In genomic region chr10:97016728-97017473, GRCh38 we compare ENCODE assay signal across 8 cellular contexts.
A peak's percentile ranks its signal among the peaks of the same experiment; 100 is the strongest.
DNase-seq lines count a peak whose midpoint lies in the region; ATAC-seq and TF ChIP-seq lines count a peak whose summit lies in the region.

No MANE protein-coding gene starts in this region.

- no peak overlapping the region for H3K4me3 ChIP-seq in CD4-positive, alpha-beta memory T cell (ENCODE audit: low read length in 2 of 2)

- TF ChIP-seq CTCF in type B pancreatic cell (conservative IDR thresholded peaks at IDR 0.05), result no peak

- H3K27ac Mint-ChIP-seq in CD4-positive, alpha-beta memory T cell, result peak overlapping the region in 4 of 7 donors; percentile 53 to 83 (median 76)
- H3K27ac Mint-ChIP-seq in activated T-helper 1 cell treated with anti-CD3 and anti-CD28 coated beads, Interleukin-12 subunit alpha, Interleukin-12 subunit beta, Interleukin-2, Interleukin-4 antibody, amounts not matched to agents 30 ng/mL and 10 ng/mL and 1 ng/mL, durations not matched to agents 14 hours and 24 hours and 36 hours, result peak overlapping the region; percentile 82
- no peak overlapping the region for H3K27ac Mint-ChIP-seq in type B pancreatic cell

- no peak overlapping the region for H3K27ac ChIP-seq in CD4-positive, alpha-beta memory T cell (ENCODE audit: low read depth, low read length)

- H3K4me1 Mint-ChIP-seq in CD4-positive, alpha-beta memory T cell, result peaks cover 3 to 10% (median 4%) of the 10 kb centered on the region in 4 donors
- H3K4me1 Mint-ChIP-seq in activated T-helper 1 cell treated with anti-CD3 and anti-CD28 coated beads, Interleukin-12 subunit alpha, Interleukin-12 subunit beta, Interleukin-2, Interleukin-4 antibody, amounts not matched to agents 30 ng/mL and 10 ng/mL and 1 ng/mL, durations not matched to agents 14 hours and 24 hours and 36 hours (ENCODE audit: low read depth), result peaks cover 27% of the 10 kb centered on the region
- H3K4me1 Mint-ChIP-seq in type B pancreatic cell (ENCODE audit: unreplicated experiment), result peaks cover 7% of the 10 kb centered on the region

- peak; percentile 79 for ATAC-seq in HG03095 (IDR thresholded peaks at IDR 0.05; ENCODE audit: unreplicated experiment)

- H3K27me3 Mint-ChIP-seq in CD4-positive, alpha-beta memory T cell, result no peaks in the 10 kb centered on the region
- H3K27me3 Mint-ChIP-seq in activated T-helper 1 cell treated with anti-CD3 and anti-CD28 coated beads, Interleukin-12 subunit alpha, Interleukin-12 subunit beta, Interleukin-2, Interleukin-4 antibody, amounts not matched to agents 30 ng/mL and 10 ng/mL and 1 ng/mL, durations not matched to agents 14 hours and 24 hours and 36 hours (ENCODE audit: insufficient read depth), result peaks cover 2% of the 10 kb centered on the region
- no peaks in the 10 kb centered on the region for H3K27me3 Mint-ChIP-seq in type B pancreatic cell

- CTCF ChIA-PET in CD4-positive, alpha-beta memory T cell (lab: Charles Lee; ENCODE audit: partially characterized antibody), result interaction anchor here (0.7 to 1.7 kb wide), 3 partner anchors 8 to 41 kb away, joined by 3 to 5 read pairs (median 5); no protein-coding TSS in a partner anchor

- no peaks in the 10 kb centered on the region for H3K9me3 Mint-ChIP-seq in CD4-positive, alpha-beta memory T cell
- no peaks in the 10 kb centered on the region for H3K9me3 Mint-ChIP-seq in activated T-helper 1 cell treated with anti-CD3 and anti-CD28 coated beads, Interleukin-12 subunit alpha, Interleukin-12 subunit beta, Interleukin-2, Interleukin-4 antibody, amounts not matched to agents 30 ng/mL and 10 ng/mL and 1 ng/mL, durations not matched to agents 14 hours and 24 hours and 36 hours
- H3K9me3 Mint-ChIP-seq in type B pancreatic cell, result no peaks in the 10 kb centered on the region

- no peaks in the 10 kb centered on the region for H3K36me3 ChIP-seq in CD4-positive, alpha-beta memory T cell (ENCODE audit: insufficient read depth, low read length)

- no peaks in the 10 kb centered on the region for H3K27me3 ChIP-seq in CD4-positive, alpha-beta memory T cell (ENCODE audit: insufficient read depth, low read length)

- H3K4me1 ChIP-seq in CD4-positive, alpha-beta memory T cell (ENCODE audit: insufficient read depth, low read length), result no peaks in the 10 kb centered on the region

- H3K4me3 Mint-ChIP-seq in CD4-positive, alpha-beta memory T cell, result peak overlapping the region in 2 of 8 donors; percentile 6 to 73
- H3K4me3 Mint-ChIP-seq in activated T-helper 1 cell treated with anti-CD3 and anti-CD28 coated beads, Interleukin-12 subunit alpha, Interleukin-12 subunit beta, Interleukin-2, Interleukin-4 antibody, amounts not matched to agents 30 ng/mL and 10 ng/mL and 1 ng/mL, durations not matched to agents 14 hours and 24 hours and 36 hours, result peak overlapping the region; percentile 48
- no peak overlapping the region for H3K4me3 Mint-ChIP-seq in type B pancreatic cell

- no peak for DNase-seq in CD4-positive, alpha-beta memory T cell
- DNase-seq in GM19238 (ENCODE audit: insufficient read length, low spot score) (peak; percentile 69), NCI-H774 (lab: John Stamatoyannopoulos, UW) (no peak), type B pancreatic cell (ENCODE audit: extremely low spot score, unreplicated experiment) (no peak), NCI-H748 (lab: John Stamatoyannopoulos, UW; ENCODE audit: unreplicated experiment) (no peak), AG08395 (ENCODE audit: low spot score) (no peak)
- DNase-seq in activated T-helper 1 cell treated with anti-CD3 and anti-CD28 coated beads, Interleukin-12 subunit alpha, Interleukin-12 subunit beta, Interleukin-2, Interleukin-4 antibody, amounts not matched to agents 30 ng/mL and 10 ng/mL and 1 ng/mL, durations not matched to agents 14 hours and 24 hours and 36 hours (ENCODE audit: low spot score), result peak; percentile 6

- intact Hi-C loops in CD4-positive, alpha-beta memory T cell (cut with micrococcal nuclease), result no loop called here
- intact Hi-C loops in activated T-helper 1 cell treated with anti-CD3 and anti-CD28 coated beads, Interleukin-12 subunit alpha, Interleukin-12 subunit beta, Interleukin-2, Interleukin-4 antibody, amounts not matched to agents 30 ng/mL and 10 ng/mL and 1 ng/mL, durations not matched to agents 14 hours and 24 hours and 36 hours (cut with micrococcal nuclease), result loop anchor here (1.0 to 2.0 kb wide), 2 partner anchors 39 to 186 kb away; no protein-coding TSS in a partner anchor

- no peaks in the 10 kb centered on the region for H3K9me3 ChIP-seq in CD4-positive, alpha-beta memory T cell (ENCODE audit: control insufficient read depth in 1 of 2, low read length in 2 of 2)

- H3K36me3 Mint-ChIP-seq in CD4-positive, alpha-beta memory T cell, result no peaks in the 10 kb centered on the region
- H3K36me3 Mint-ChIP-seq in activated T-helper 1 cell treated with anti-CD3 and anti-CD28 coated beads, Interleukin-12 subunit alpha, Interleukin-12 subunit beta, Interleukin-2, Interleukin-4 antibody, amounts not matched to agents 30 ng/mL and 10 ng/mL and 1 ng/mL, durations not matched to agents 14 hours and 24 hours and 36 hours (ENCODE audit: low read depth), result no peaks in the 10 kb centered on the region
- no peaks in the 10 kb centered on the region for H3K36me3 Mint-ChIP-seq in type B pancreatic cell

- POLR2A ChIA-PET in CD4-positive, alpha-beta memory T cell (lab: Charles Lee; ENCODE audit: partially characterized antibody), result no interaction called here

Comparison
In these comparisons a context has a peak if more than half of its experiments do, and no peak if none do; other contexts are left out.
1. DNase-seq: peak in GM19238 (single experiment) and activated T-helper 1 cell treated with anti-CD3 and anti-CD28 coated beads, Interleukin-12 subunit alpha, Interleukin-12 subunit beta, Interleukin-2, Interleukin-4 antibody, amounts not matched to agents 30 ng/mL and 10 ng/mL and 1 ng/mL, durations not matched to agents 14 hours and 24 hours and 36 hours (single experiment); none in CD4-positive, alpha-beta memory T cell (0 of 5), NCI-H774 (single experiment), type B pancreatic cell (single experiment), NCI-H748 (single experiment) and AG08395 (single experiment).